12 cellular contexts compared by ENCODE assay signal in the genomic region with DNA sequence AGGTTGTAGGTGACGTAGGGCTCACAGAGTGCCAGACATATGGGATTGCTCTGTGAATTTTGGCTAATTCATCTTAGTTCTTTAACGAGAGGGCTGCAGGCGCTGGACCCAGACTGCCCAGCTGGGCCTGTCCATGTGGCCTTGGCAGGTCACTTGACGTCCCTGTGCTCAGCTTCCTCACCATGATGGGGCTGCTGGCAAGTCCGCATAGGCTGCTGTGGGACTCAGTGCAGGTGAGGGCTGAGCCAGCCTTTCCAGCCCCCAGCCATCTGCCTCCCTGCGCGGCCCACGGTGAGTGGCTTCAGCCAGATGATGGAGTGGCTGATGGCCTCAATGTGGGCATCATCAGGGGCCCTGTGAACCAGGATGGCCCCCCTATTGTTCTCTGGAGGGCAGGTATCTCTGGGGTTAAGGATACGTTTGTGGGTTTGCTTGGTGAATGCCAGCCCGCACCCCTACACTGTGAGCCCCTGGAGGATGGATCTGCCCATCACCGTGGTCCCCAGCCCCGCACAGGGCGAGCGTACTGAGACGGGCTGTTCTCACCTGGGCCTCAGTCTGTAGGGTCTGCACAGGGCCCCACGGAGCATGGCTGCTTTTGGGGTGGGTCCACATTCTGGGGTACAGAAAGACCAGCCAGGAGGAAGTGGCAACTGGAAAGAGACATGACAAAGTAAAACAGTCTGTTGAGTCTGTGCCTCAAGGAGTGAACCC. TPM values are rescaled to one million over a fixed set of nuclear protein-coding genes. Genes with fewer than 3 reads are reported as not detected.
DNase-seq lines count a peak whose midpoint lies in the region; ATAC-seq, FAIRE-seq and TF ChIP-seq lines count a peak whose summit lies in the region.
"Had no signal": no experiment of that assay in that cellular context is flagged by ENCODE, and none has a peak within 500 bp of the region (broad histone marks: within the 10 kb centered on the region; RNA-seq: fewer than 3 reads in every experiment).

No MANE protein-coding gene starts in this region.

- peaks cover 61% of the 10 kb centered on the region for H3K4me1 ChIP-seq in CD8-positive, alpha-beta T cell (ENCODE audit: insufficient read depth, low read length)
- peaks cover 14 to 26% of the 10 kb centered on the region in 2 donors for H3K4me1 ChIP-seq in esophagus (ENCODE audit: control insufficient read depth in 2 of 2, insufficient read depth in 2 of 2, low read length in 1 of 2)
- peaks cover 25% of the 10 kb centered on the region for H3K4me1 ChIP-seq in rectal smooth muscle tissue (ENCODE audit: control insufficient read depth, insufficient read depth, low read length)

- H3K9me3 Mint-ChIP-seq in CD8-positive, alpha-beta T cell, result peaks cover 11% of the 10 kb centered on the region
- H3K9me3 Mint-ChIP-seq in activated CD4-positive, alpha-beta memory T cell treated with anti-CD3 and anti-CD28 coated beads, Interleukin-2, amount 10 ng/mL, durations not matched to agents 7 days and 5 days, result peaks cover 20% of the 10 kb centered on the region

- no peak for DNase-seq in CD8-positive, alpha-beta T cell
- no peak for DNase-seq in activated CD4-positive, alpha-beta memory T cell treated with anti-CD3 and anti-CD28 coated beads, Interleukin-2, amount 10 ng/mL, durations not matched to agents 7 days and 5 days
- no peak for DNase-seq in stimulated activated CD4-positive, alpha-beta T cell treated with anti-CD3 and anti-CD28 coated beads, Interleukin-2, amount 100 ng/mL, for 48 hours
- DNase-seq in NCI-H526 treated with DMSO at 0.1 percent for 48 hours (lab: John Stamatoyannopoulos, UW) (no peak), urothelium cell line (ENCODE audit: low spot score) (no peak)
- DNase-seq: DMS79 treated with DMSO at 0.1 percent for 48 hours, H7, mesendoderm, NCI-H2107 had no signal

- no peak for FAIRE-seq in urothelium cell line (lab: Jason Lieb, UNC)

- POLR2A ChIA-PET in CD8-positive, alpha-beta T cell (lab: Charles Lee), result interaction anchor here (1.1 kb wide), 1 partner anchor 35 kb away, joined by 7 read pairs; no protein-coding TSS in a partner anchor
- POLR2A ChIA-PET in activated CD4-positive, alpha-beta memory T cell treated with anti-CD3 and anti-CD28 coated beads, Interleukin-2, amount 10 ng/mL, durations not matched to agents 7 days and 5 days (lab: Charles Lee), result interaction anchor here (5.2 to 5.4 kb wide), 2 partner anchors 15 to 34 kb away, joined by 32 to 63 read pairs; no protein-coding TSS in a partner anchor

- no peak for ATAC-seq in CD8-positive, alpha-beta T cell
- no peak for ATAC-seq in GM19397 (IDR thresholded peaks at IDR 0.05; ENCODE audit: unreplicated experiment)

- TF ChIP-seq CTCF in CD8-positive, alpha-beta T cell (IDR thresholded peaks at IDR 0.05), result no peak

- CTCF ChIA-PET in CD8-positive, alpha-beta T cell (lab: Charles Lee), result interaction anchor here (0.7 to 4.2 kb wide), 4 partner anchors 8 to 71 kb away, joined by 3 to 24 read pairs (median 4); no protein-coding TSS in a partner anchor
- CTCF ChIA-PET in activated CD4-positive, alpha-beta memory T cell treated with anti-CD3 and anti-CD28 coated beads, Interleukin-2, amount 10 ng/mL, durations not matched to agents 7 days and 5 days (lab: Charles Lee), result interaction anchor here (5.6 kb wide), 1 partner anchor 9 kb away, joined by 55 read pairs; no protein-coding TSS in a partner anchor

- 87 to 89% methylated on average over 16 of the region's 16 CpGs for WGBS in esophagus, 2 donors

- no peaks in the 10 kb centered on the region for H3K36me3 ChIP-seq in CD8-positive, alpha-beta T cell (ENCODE audit: insufficient read depth, low read length)
- H3K36me3 ChIP-seq in esophagus (ENCODE audit: control insufficient read depth in 2 of 2, insufficient read depth in 2 of 2, low read length in 1 of 2) (no peaks in the 10 kb centered on the region), rectal smooth muscle tissue (ENCODE audit: control insufficient read depth, insufficient read depth, low read length) (no peaks in the 10 kb centered on the region)

- H3K9me3 ChIP-seq in CD8-positive, alpha-beta T cell (ENCODE audit: low read length), result no peaks in the 10 kb centered on the region
- H3K9me3 ChIP-seq in esophagus (ENCODE audit: control insufficient read depth in 2 of 2, insufficient read depth in 1 of 2, low read depth in 1 of 2, low read length in 1 of 2), result no peaks in the 10 kb centered on the region

- peak overlapping the region; percentile 32 for H3K4me3 Mint-ChIP-seq in CD8-positive, alpha-beta T cell
- H3K4me3 Mint-ChIP-seq in activated CD4-positive, alpha-beta memory T cell treated with anti-CD3 and anti-CD28 coated beads, Interleukin-2, amount 10 ng/mL, durations not matched to agents 7 days and 5 days, result peak overlapping the region; percentile 87

- H3K9ac ChIP-seq in rectal smooth muscle tissue (ENCODE audit: low read length), result no peak overlapping the region

- peaks cover 15% of the 10 kb centered on the region for H3K36me3 Mint-ChIP-seq in CD8-positive, alpha-beta T cell
- H3K36me3 Mint-ChIP-seq in activated CD4-positive, alpha-beta memory T cell treated with anti-CD3 and anti-CD28 coated beads, Interleukin-2, amount 10 ng/mL, durations not matched to agents 7 days and 5 days (ENCODE audit: low read depth), result peaks cover 58% of the 10 kb centered on the region

- H3K27me3 Mint-ChIP-seq in CD8-positive, alpha-beta T cell (ENCODE audit: low read depth), result no peaks in the 10 kb centered on the region
- no peaks in the 10 kb centered on the region for H3K27me3 Mint-ChIP-seq in activated CD4-positive, alpha-beta memory T cell treated with anti-CD3 and anti-CD28 coated beads, Interleukin-2, amount 10 ng/mL, durations not matched to agents 7 days and 5 days

- H3K27me3 ChIP-seq in CD8-positive, alpha-beta T cell (ENCODE audit: insufficient read depth, low read length), result no peaks in the 10 kb centered on the region
- no peaks in the 10 kb centered on the region for H3K27me3 ChIP-seq in esophagus (ENCODE audit: control insufficient read depth in 1 of 2, insufficient read depth in 2 of 2, low read length in 2 of 2)
- no peaks in the 10 kb centered on the region for H3K27me3 ChIP-seq in rectal smooth muscle tissue (ENCODE audit: control insufficient read depth, insufficient read depth, low read length)

- H3K4me1 Mint-ChIP-seq in CD8-positive, alpha-beta T cell (ENCODE audit: low read depth), result peaks cover 57% of the 10 kb centered on the region
- H3K4me1 Mint-ChIP-seq in activated CD4-positive, alpha-beta memory T cell treated with anti-CD3 and anti-CD28 coated beads, Interleukin-2, amount 10 ng/mL, durations not matched to agents 7 days and 5 days, result peaks cover 71% of the 10 kb centered on the region

- H3K4me3 ChIP-seq in CD8-positive, alpha-beta T cell (ENCODE audit: low read depth, low read length), result no peak overlapping the region
- no peak overlapping the region for H3K4me3 ChIP-seq in esophagus (ENCODE audit: low read depth in 1 of 2, low read length in 2 of 2)
- no peak overlapping the region for H3K4me3 ChIP-seq in rectal smooth muscle tissue (ENCODE audit: low read length)

- peak overlapping the region; percentile 80 for H3K27ac Mint-ChIP-seq in CD8-positive, alpha-beta T cell
- H3K27ac Mint-ChIP-seq in activated CD4-positive, alpha-beta memory T cell treated with anti-CD3 and anti-CD28 coated beads, Interleukin-2, amount 10 ng/mL, durations not matched to agents 7 days and 5 days, result peak overlapping the region; percentile 92

- no peak overlapping the region for H3K27ac ChIP-seq in CD8-positive, alpha-beta T cell (ENCODE audit: low read depth, low read length)
- H3K27ac ChIP-seq in esophagus (ENCODE audit: low read depth in 2 of 2, low read length in 1 of 2) (peak overlapping the region; percentile 26 to 54), rectal smooth muscle tissue (ENCODE audit: low read depth, low read length) (peak overlapping the region; percentile 95)

- intact Hi-C loops in CD8-positive, alpha-beta T cell (cut with DNase I, micrococcal nuclease), result loop anchor here (2.0 to 10.0 kb wide), 9 partner anchors 97 to 1188 kb away; a partner anchor contains a TSS

RNA-seq across cellular contexts. Expression of a gene that starts 3.7 kb away (rescaled TPM):
- total RNA-seq in CD8-positive, alpha-beta T cell, result 10 to 100 TPM; 72.1 to 78.0 TPM
- 10 to 100 TPM; 80.4 to 83.5 TPM for total RNA-seq in activated CD4-positive, alpha-beta memory T cell treated with anti-CD3 and anti-CD28 coated beads, Interleukin-2, amount 10 ng/mL, durations not matched to agents 7 days and 5 days
- 10 to 100 TPM; 19.6 to 30.7 TPM for polyA plus RNA-seq in esophagus

RNA-seq across cellular contexts. Expression of a gene that starts 34.3 kb away (rescaled TPM):
- 100 to 1,000 TPM; 214 to 229 TPM for total RNA-seq in CD8-positive, alpha-beta T cell
- 10 to 100 TPM; 36.9 to 37.4 TPM for total RNA-seq in activated CD4-positive, alpha-beta memory T cell treated with anti-CD3 and anti-CD28 coated beads, Interleukin-2, amount 10 ng/mL, durations not matched to agents 7 days and 5 days
- polyA plus RNA-seq in esophagus, result 10 to 100 TPM; 14.9 to 21.7 TPM

RNA-seq across cellular contexts. Expression of a gene that starts 41.2 kb away (rescaled TPM):
- 10 to 100 TPM; 20.6 to 22.7 TPM for total RNA-seq in CD8-positive, alpha-beta T cell
- total RNA-seq in activated CD4-positive, alpha-beta memory T cell treated with anti-CD3 and anti-CD28 coated beads, Interleukin-2, amount 10 ng/mL, durations not matched to agents 7 days and 5 days, result 10 to 100 TPM; 69.6 to 71.4 TPM
- polyA plus RNA-seq in esophagus, result 1 to 10 TPM in 1 of 2 donors, under 1 TPM in 1; 0.83 to 1.9 TPM

Comparison
In these comparisons a context has a peak if more than half of its experiments do, and no peak if none do; other contexts are left out.
1. RNA of a gene that starts 34.3 kb away (total RNA-seq): 214 to 229 TPM in CD8-positive, alpha-beta T cell; 36.9 to 37.4 TPM in activated CD4-positive, alpha-beta memory T cell treated with anti-CD3 and anti-CD28 coated beads, Interleukin-2, amount 10 ng/mL, durations not matched to agents 7 days and 5 days; every median in the first group is over 4 times any median in the second.